In genomic region chr2:220966636-220967035, GRCh38 we compare ENCODE assay signal across 17 cellular contexts.
DNase-seq lines count a peak whose midpoint lies in the region; ATAC-seq lines count a peak whose summit lies in the region.
"Had no signal": no experiment of that assay in that cellular context is flagged by ENCODE, and none has a peak within 500 bp of the region (broad histone marks: within the 10 kb centered on the region; RNA-seq: fewer than 3 reads in every experiment).

No MANE protein-coding gene starts in this region.

- DNase-seq in GM04503 (ENCODE audit: low read depth) (peak; percentile 17), RPMI7951 (ENCODE audit: low read depth) (peak; percentile 61), fibroblast of gingiva (ENCODE audit: low read depth) (peak; percentile 2), renal cortical epithelial cell (ENCODE audit: low read depth) (peak; percentile 89), middle frontal gyrus (ENCODE audit: extremely low spot score, low spot score) (no peak), UCSD-AML1 (lab: John Stamatoyannopoulos, UW; ENCODE audit: unreplicated experiment) (no peak)
- DNase-seq: activated CD4-positive, alpha-beta T cell treated with anti-CD3 and anti-CD28 coated beads, Interleukin-2, amount 50 U/mL, for 1 hour; anterior cingulate cortex; CD8-positive, alpha-beta memory T cell; hippocampal formation; NCI-H1436; NCI-H510A treated with DMSO at 0.1 percent for 48 hours; stimulated activated naive CD8-positive, alpha-beta T cell treated with anti-CD3 and anti-CD28 coated beads, Interleukin-15, amount 100 ng/mL, for 72 hours had no signal

- ATAC-seq in GM19035 (IDR thresholded peaks at IDR 0.05; ENCODE audit: unreplicated experiment) = no peak
- no peak for ATAC-seq in GM18868 (IDR thresholded peaks at IDR 0.05; ENCODE audit: unreplicated experiment)
- ATAC-seq: K562; Panc1; stimulated activated naive CD8-positive, alpha-beta T cell treated with anti-CD3 and anti-CD28 coated beads, Interleukin-15, amount 100 ng/mL, for 72 hours had no signal

Comparison
In these comparisons a context has a peak if more than half of its experiments do, and no peak if none do; other contexts are left out.
1. DNase-seq: peak in GM04503 (single experiment), RPMI7951 (single experiment), fibroblast of gingiva (single experiment) and renal cortical epithelial cell (single experiment); none in middle frontal gyrus (single experiment) and UCSD-AML1 (single experiment).